1 cellular context compared by ENCODE assay signal in the genomic region with DNA sequence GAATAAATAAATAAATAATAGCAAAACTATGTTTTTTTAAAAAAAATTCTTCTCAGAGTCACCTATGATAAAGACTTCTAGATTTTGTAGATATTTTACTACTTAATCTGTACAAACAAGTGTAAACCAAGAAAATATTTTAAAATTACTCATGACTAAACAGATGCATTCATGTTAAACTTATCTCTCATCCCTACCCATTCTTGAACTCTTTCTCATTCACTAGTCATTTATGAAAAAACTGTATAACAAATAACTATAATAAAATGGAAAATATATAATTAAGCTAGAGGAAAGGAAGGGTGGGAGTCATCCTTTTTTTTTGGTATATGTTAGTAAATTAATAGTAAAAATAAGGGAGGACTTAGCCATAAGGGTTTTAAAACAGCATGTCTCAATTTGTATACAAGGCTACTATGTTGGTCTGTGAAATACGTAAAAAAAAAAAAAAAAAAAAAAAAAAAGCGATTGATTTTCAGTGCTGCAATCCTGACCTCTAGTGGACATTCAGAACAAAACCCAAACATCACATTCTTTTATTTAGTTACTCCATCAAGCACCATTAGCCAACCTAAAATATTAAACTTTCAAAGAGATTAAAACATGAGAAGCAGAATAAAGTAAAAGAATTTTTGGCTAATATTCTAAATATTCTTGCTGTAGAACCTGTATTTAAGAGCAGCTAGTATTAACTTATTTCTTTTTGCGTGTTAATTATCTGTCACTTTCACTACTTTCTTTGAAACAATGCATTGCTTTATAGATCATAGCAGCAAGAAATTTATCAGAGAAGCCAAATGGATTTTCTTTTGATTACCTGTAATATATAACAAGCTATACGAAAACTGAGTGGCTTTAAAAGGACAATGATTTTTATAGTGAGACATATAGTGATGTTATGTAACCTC.
TF ChIP-seq lines count a peak whose summit lies in the region.

No MANE protein-coding gene starts in this region.

TF ChIP-seq in K562, 482 proteins besides CTCF, POLR2A, EP300 and RAD21 (continued from another document and continues in another):
- TF ChIP-seq, protein P1, sequence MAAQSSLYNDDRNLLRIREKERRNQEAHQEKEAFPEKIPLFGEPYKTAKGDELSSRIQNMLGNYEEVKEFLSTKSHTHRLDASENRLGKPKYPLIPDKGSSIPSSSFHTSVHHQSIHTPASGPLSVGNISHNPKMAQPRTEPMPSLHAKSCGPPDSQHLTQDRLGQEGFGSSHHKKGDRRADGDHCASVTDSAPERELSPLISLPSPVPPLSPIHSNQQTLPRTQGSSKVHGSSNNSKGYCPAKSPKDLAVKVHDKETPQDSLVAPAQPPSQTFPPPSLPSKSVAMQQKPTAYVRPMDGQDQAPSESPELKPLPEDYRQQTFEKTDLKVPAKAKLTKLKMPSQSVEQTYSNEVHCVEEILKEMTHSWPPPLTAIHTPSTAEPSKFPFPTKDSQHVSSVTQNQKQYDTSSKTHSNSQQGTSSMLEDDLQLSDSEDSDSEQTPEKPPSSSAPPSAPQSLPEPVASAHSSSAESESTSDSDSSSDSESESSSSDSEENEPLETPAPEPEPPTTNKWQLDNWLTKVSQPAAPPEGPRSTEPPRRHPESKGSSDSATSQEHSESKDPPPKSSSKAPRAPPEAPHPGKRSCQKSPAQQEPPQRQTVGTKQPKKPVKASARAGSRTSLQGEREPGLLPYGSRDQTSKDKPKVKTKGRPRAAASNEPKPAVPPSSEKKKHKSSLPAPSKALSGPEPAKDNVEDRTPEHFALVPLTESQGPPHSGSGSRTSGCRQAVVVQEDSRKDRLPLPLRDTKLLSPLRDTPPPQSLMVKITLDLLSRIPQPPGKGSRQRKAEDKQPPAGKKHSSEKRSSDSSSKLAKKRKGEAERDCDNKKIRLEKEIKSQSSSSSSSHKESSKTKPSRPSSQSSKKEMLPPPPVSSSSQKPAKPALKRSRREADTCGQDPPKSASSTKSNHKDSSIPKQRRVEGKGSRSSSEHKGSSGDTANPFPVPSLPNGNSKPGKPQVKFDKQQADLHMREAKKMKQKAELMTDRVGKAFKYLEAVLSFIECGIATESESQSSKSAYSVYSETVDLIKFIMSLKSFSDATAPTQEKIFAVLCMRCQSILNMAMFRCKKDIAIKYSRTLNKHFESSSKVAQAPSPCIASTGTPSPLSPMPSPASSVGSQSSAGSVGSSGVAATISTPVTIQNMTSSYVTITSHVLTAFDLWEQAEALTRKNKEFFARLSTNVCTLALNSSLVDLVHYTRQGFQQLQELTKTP (IDR thresholded peaks at IDR 0.05; ENCODE audit: low read depth in 1 of 2, partially characterized antibody in 2 of 2) = no peak
- TF ChIP-seq ID3 (CRISPR knock-in tag; IDR thresholded peaks at IDR 0.05) (no peak), ID3 (tag; IDR thresholded peaks at IDR 0.05) (no peak), GABPB1 (CRISPR knock-in tag; IDR thresholded peaks at IDR 0.05) (no peak), VEZF1 (CRISPR knock-in tag; IDR thresholded peaks at IDR 0.05) (no peak; the same call in 1 of the 2 replicates), HLTF (IDR thresholded peaks at IDR 0.05) (no peak), STAG1 (CRISPR knock-in tag; IDR thresholded peaks at IDR 0.05; ENCODE audit: borderline replicate concordance) (no peak), MYNN (IDR thresholded peaks at IDR 0.05) (no peak), MYNN (CRISPR knock-in tag; IDR thresholded peaks at IDR 0.05) (no peak), FOXK2 (conservative IDR thresholded peaks at IDR 0.05 in 1 of 2, IDR thresholded peaks at IDR 0.05 in 1 of 2; ENCODE audit: low read depth in 2 of 2) (peak; percentile 15 to 41; a peak in 1 of 4 replicates), SMARCB1 (IDR thresholded peaks at IDR 0.05; ENCODE audit: insufficient read length, low read depth) (no peak), ZBED1 (IDR thresholded peaks at IDR 0.05) (no peak), ZBTB7A (IDR thresholded peaks at IDR 0.05; ENCODE audit: borderline replicate concordance, control insufficient read depth, low read depth, low read length) (no peak), STAT5A (IDR thresholded peaks at IDR 0.05; ENCODE audit: borderline replicate concordance, low read length) (no peak), ZNF785 (CRISPR knock-in tag; IDR thresholded peaks at IDR 0.05) (no peak), SP1 (CRISPR knock-in tag; IDR thresholded peaks at IDR 0.05) (no peak), RFX1 (IDR thresholded peaks at IDR 0.05) (no peak), MYBL2 (IDR thresholded peaks at IDR 0.05; ENCODE audit: low read depth) (no peak), MYBL2 (CRISPR knock-in tag; IDR thresholded peaks at IDR 0.05; ENCODE audit: borderline replicate concordance) (no peak), PHF20 (IDR thresholded peaks at IDR 0.05; ENCODE audit: partially characterized antibody) (no peak), SIN3B (IDR thresholded peaks at IDR 0.05; ENCODE audit: low read depth) (no peak), HNRNPL (IDR thresholded peaks at IDR 0.05; ENCODE audit: low read depth, low read length) (peak; percentile 51; the same call in 1 of the 2 replicates), CGGBP1 (CRISPR knock-in tag; IDR thresholded peaks at IDR 0.05) (no peak), ZNF384 (IDR thresholded peaks at IDR 0.05; ENCODE audit: low read depth, low read length) (peak; percentile 100), KLF6 (CRISPR knock-in tag; IDR thresholded peaks at IDR 0.05; ENCODE audit: borderline replicate concordance) (no peak), GTF2F1 (IDR thresholded peaks at IDR 0.05; ENCODE audit: low read depth, low read length) (no peak), ELF1 (tag; IDR thresholded peaks at IDR 0.05) (no peak), HEY1 (CRISPR knock-in tag; IDR thresholded peaks at IDR 0.05; ENCODE audit: borderline replicate concordance) (0 out of 2 replicates have a peak, but pooled peaks have one; percentile 46), ZNF79 (CRISPR knock-in tag; IDR thresholded peaks at IDR 0.05; ENCODE audit: low read depth) (no peak)
- TF ChIP-seq, protein P2, sequence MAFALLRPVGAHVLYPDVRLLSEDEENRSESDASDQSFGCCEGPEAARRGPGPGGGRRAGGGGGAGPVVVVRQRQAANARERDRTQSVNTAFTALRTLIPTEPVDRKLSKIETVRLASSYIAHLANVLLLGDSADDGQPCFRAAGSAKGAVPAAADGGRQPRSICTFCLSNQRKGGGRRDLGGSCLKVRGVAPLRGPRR (CRISPR knock-in tag; IDR thresholded peaks at IDR 0.05) = no peak
- TF ChIP-seq, protein P3, sequence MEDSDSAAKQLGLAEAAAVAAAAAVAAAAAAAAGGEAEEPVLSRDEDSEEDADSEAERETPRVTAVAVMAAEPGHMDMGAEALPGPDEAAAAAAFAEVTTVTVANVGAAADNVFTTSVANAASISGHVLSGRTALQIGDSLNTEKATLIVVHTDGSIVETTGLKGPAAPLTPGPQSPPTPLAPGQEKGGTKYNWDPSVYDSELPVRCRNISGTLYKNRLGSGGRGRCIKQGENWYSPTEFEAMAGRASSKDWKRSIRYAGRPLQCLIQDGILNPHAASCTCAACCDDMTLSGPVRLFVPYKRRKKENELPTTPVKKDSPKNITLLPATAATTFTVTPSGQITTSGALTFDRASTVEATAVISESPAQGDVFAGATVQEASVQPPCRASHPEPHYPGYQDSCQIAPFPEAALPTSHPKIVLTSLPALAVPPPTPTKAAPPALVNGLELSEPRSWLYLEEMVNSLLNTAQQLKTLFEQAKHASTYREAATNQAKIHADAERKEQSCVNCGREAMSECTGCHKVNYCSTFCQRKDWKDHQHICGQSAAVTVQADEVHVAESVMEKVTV (CRISPR knock-in tag; IDR thresholded peaks at IDR 0.05) = 0 out of 2 replicates have a peak, but pooled peaks have one; percentile 28
- TF ChIP-seq, protein P4, sequence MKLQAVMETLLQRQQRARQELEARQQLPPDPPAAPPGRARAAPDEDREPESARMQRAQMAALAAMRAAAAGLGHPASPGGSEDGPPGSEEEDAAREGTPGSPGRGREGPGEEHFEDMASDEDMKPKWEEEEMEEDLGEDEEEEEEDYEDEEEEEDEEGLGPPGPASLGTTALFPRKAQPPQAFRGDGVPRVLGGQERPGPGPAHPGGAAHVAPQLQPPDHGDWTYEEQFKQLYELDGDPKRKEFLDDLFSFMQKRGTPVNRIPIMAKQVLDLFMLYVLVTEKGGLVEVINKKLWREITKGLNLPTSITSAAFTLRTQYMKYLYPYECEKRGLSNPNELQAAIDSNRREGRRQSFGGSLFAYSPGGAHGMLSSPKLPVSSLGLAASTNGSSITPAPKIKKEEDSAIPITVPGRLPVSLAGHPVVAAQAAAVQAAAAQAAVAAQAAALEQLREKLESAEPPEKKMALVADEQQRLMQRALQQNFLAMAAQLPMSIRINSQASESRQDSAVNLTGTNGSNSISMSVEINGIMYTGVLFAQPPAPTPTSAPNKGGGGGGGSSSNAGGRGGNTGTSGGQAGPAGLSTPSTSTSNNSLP (IDR thresholded peaks at IDR 0.05; ENCODE audit: borderline replicate concordance, low read depth, low read length) = 0 out of 2 replicates have a peak, but pooled peaks have one; percentile 17
- TF ChIP-seq, protein P5, sequence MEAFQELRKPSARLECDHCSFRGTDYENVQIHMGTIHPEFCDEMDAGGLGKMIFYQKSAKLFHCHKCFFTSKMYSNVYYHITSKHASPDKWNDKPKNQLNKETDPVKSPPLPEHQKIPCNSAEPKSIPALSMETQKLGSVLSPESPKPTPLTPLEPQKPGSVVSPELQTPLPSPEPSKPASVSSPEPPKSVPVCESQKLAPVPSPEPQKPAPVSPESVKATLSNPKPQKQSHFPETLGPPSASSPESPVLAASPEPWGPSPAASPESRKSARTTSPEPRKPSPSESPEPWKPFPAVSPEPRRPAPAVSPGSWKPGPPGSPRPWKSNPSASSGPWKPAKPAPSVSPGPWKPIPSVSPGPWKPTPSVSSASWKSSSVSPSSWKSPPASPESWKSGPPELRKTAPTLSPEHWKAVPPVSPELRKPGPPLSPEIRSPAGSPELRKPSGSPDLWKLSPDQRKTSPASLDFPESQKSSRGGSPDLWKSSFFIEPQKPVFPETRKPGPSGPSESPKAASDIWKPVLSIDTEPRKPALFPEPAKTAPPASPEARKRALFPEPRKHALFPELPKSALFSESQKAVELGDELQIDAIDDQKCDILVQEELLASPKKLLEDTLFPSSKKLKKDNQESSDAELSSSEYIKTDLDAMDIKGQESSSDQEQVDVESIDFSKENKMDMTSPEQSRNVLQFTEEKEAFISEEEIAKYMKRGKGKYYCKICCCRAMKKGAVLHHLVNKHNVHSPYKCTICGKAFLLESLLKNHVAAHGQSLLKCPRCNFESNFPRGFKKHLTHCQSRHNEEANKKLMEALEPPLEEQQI (IDR thresholded peaks at IDR 0.05) = no peak
- TF ChIP-seq, protein P6, sequence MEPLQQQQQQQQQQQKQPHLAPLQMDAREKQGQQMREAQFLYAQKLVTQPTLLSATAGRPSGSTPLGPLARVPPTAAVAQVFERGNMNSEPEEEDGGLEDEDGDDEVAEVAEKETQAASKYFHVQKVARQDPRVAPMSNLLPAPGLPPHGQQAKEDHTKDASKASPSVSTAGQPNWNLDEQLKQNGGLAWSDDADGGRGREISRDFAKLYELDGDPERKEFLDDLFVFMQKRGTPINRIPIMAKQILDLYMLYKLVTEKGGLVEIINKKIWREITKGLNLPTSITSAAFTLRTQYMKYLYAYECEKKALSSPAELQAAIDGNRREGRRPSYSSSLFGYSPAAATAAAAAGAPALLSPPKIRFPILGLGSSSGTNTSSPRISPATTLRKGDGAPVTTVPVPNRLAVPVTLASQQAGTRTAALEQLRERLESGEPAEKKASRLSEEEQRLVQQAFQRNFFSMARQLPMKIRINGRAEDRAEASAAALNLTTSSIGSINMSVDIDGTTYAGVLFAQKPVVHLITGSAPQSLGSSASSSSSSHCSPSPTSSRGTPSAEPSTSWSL (CRISPR knock-in tag; IDR thresholded peaks at IDR 0.05; ENCODE audit: borderline replicate concordance) = no peak
- TF ChIP-seq, protein P7, sequence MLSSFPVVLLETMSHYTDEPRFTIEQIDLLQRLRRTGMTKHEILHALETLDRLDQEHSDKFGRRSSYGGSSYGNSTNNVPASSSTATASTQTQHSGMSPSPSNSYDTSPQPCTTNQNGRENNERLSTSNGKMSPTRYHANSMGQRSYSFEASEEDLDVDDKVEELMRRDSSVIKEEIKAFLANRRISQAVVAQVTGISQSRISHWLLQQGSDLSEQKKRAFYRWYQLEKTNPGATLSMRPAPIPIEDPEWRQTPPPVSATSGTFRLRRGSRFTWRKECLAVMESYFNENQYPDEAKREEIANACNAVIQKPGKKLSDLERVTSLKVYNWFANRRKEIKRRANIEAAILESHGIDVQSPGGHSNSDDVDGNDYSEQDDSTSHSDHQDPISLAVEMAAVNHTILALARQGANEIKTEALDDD (IDR thresholded peaks at IDR 0.05) = no peak
- TF ChIP-seq, protein P8, sequence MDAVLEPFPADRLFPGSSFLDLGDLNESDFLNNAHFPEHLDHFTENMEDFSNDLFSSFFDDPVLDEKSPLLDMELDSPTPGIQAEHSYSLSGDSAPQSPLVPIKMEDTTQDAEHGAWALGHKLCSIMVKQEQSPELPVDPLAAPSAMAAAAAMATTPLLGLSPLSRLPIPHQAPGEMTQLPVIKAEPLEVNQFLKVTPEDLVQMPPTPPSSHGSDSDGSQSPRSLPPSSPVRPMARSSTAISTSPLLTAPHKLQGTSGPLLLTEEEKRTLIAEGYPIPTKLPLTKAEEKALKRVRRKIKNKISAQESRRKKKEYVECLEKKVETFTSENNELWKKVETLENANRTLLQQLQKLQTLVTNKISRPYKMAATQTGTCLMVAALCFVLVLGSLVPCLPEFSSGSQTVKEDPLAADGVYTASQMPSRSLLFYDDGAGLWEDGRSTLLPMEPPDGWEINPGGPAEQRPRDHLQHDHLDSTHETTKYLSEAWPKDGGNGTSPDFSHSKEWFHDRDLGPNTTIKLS (IDR thresholded peaks at IDR 0.05; ENCODE audit: borderline replicate concordance, low read depth) = no peak
